Comparison of ENCODE assay signal across 13 cellular contexts in the genomic region with DNA sequence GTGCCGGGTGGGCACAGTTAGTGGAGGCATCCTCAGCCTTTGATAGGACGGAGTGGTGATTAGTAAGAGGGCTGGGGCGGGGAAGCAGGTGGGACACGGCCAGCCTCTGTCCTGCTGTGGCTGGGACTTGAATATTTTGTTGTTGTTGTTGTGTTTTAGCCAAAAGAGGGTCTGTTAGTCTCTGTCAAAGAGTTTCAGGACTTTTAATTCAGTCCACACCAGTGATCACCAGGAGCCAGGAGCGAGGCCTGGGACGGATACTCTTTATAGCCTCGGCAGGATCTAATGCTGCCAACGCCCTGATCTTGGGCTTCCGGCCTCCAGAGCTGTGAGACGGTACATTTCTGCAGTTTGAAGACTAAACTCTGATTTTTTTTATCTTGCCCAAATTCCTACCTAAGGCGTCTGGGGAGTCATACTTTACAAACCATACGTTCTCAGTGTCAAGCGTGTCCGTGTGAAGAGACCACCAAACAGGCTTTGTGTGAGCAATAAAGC. TPM values are rescaled to one million over a fixed set of nuclear protein-coding genes. Genes with fewer than 3 reads are reported as not detected.
DNase-seq lines count a peak whose midpoint lies in the region; ATAC-seq lines count a peak whose summit lies in the region.
"Had no signal": no experiment of that assay in that cellular context is flagged by ENCODE, and none has a peak within 500 bp of the region (broad histone marks: within the 10 kb centered on the region; RNA-seq: fewer than 3 reads in every experiment).

No MANE protein-coding gene starts in this region.

- H3K9me3 Mint-ChIP-seq in activated T-cell treated with anti-CD3 and anti-CD28 coated beads, Interleukin-2, amount 50 U/mL, for 72 hours, result no peaks in the 10 kb centered on the region

- H3K9me3 ChIP-seq in right cardiac atrium (ENCODE audit: control insufficient read depth, low read length) (no peaks in the 10 kb centered on the region), mesodermal cell (ENCODE audit: control insufficient read depth, low read length) (no peaks in the 10 kb centered on the region)
- H3K9me3 ChIP-seq: stomach had no signal

- no peaks in the 10 kb centered on the region for H3K27me3 Mint-ChIP-seq in activated T-cell treated with anti-CD3 and anti-CD28 coated beads, Interleukin-2, amount 50 U/mL, for 72 hours (ENCODE audit: low read depth)

- peaks cover 4 to 10% of the 10 kb centered on the region in 2 donors for H3K36me3 Mint-ChIP-seq in activated T-cell treated with anti-CD3 and anti-CD28 coated beads, Interleukin-2, amount 50 U/mL, for 72 hours (ENCODE audit: insufficient read depth in 2 of 2)

- peaks cover 2% of the 10 kb centered on the region for H3K4me1 ChIP-seq in right cardiac atrium (ENCODE audit: control insufficient read depth, insufficient read depth, low read length)
- H3K4me1 ChIP-seq in mesodermal cell (ENCODE audit: control insufficient read depth, insufficient read depth, low read length, poor library complexity, severe bottlenecking), result peaks cover 44% of the 10 kb centered on the region

- H3K27me3 ChIP-seq in right cardiac atrium (ENCODE audit: control insufficient read depth, insufficient read depth), result no peaks in the 10 kb centered on the region
- H3K27me3 ChIP-seq: stomach had no signal

- ATAC-seq in right cardiac atrium (no peak), Right ventricle myocardium superior (ENCODE audit: poor library complexity) (no peak)
- ATAC-seq in activated T-cell treated with anti-CD3 and anti-CD28 coated beads, Interleukin-2, amount 50 U/mL, for 72 hours (replicated peaks in 1 of 2), result no peak
- ATAC-seq: SK-N-SH treated with all-trans-retinoic acid at 6 μM for 48 hours had no signal

- H3K36me3 ChIP-seq in mesodermal cell (ENCODE audit: control insufficient read depth, insufficient read depth, low read length), result no peaks in the 10 kb centered on the region

- DNase-seq in right cardiac atrium (peak in 2 of 3 donors; percentile 57 to 64), Right ventricle myocardium superior (no peak), HPDE6-E6E7 (ENCODE audit: extremely low spot score) (no peak), DMS 273 treated with DMSO at 0.1 percent for 48 hours (lab: John Stamatoyannopoulos, UW) (no peak), DMS 273 (lab: John Stamatoyannopoulos, UW; ENCODE audit: unreplicated experiment) (no peak), HK-2 (ENCODE audit: unreplicated experiment) (no peak)
- no peak for DNase-seq in activated T-cell treated with anti-CD3 and anti-CD28 coated beads, Interleukin-2, amount 50 U/mL, for 72 hours
- DNase-seq: HCEC 1CT, MM.1S, occipital lobe, stomach had no signal

- H3K4me3 Mint-ChIP-seq in activated T-cell treated with anti-CD3 and anti-CD28 coated beads, Interleukin-2, amount 50 U/mL, for 72 hours, result peak overlapping the region; percentile 85 to 99

- H3K27ac Mint-ChIP-seq in activated T-cell treated with anti-CD3 and anti-CD28 coated beads, Interleukin-2, amount 50 U/mL, for 72 hours, result peak overlapping the region; percentile 96

- peaks cover 85% of the 10 kb centered on the region for H3K4me1 Mint-ChIP-seq in activated T-cell treated with anti-CD3 and anti-CD28 coated beads, Interleukin-2, amount 50 U/mL, for 72 hours (ENCODE audit: low read depth)

- intact Hi-C loops in right cardiac atrium (cut with DNase I) (loop anchor here in 1 of 4 donors (10.0 kb wide), 1 partner anchor 397 kb away; no protein-coding TSS in a partner anchor), Right ventricle myocardium superior (cut with DNase I) (no loop called here)

- WGBS in right cardiac atrium, result 71% methylated on average over 14 of the region's 14 CpGs
- whole genome bisulfite sequencing in mesodermal cell (ENCODE audit: insufficient coverage in 2 of 2), 2 experiments, result 75 to 77% methylated on average over 11 of the region's 14 CpGs

- H3K4me3 ChIP-seq in right cardiac atrium (ENCODE audit: low read length), result no peak overlapping the region
- no peak overlapping the region for H3K4me3 ChIP-seq in mesodermal cell (ENCODE audit: extremely low read depth, insufficient read depth, low read length, poor library complexity, severe bottlenecking)
- H3K4me3 ChIP-seq: stomach had no signal

- H3K27ac ChIP-seq in right cardiac atrium (ENCODE audit: low read length) (no peak overlapping the region), mesodermal cell (ENCODE audit: low read depth, low read length, severe bottlenecking) (peak overlapping the region; percentile 10)

RNA-seq across cellular contexts. Expression of a gene that starts 2.9 kb away (rescaled TPM):
- total RNA-seq in right cardiac atrium (10 to 100 TPM; 36.3 to 49.7 (median 43.9) TPM), Right ventricle myocardium superior (29.9 TPM)
- polyA plus RNA-seq in right cardiac atrium, result 28.7 TPM
- 100 to 1,000 TPM; 546 to 651 TPM for total RNA-seq in activated T-cell treated with anti-CD3 and anti-CD28 coated beads, Interleukin-2, amount 50 U/mL, for 72 hours
- 44.4 TPM for polyA plus RNA-seq in mesodermal cell (2013, experiment 1 of 2)
- polyA plus RNA-seq in mesodermal cell (2013, experiment 2 of 2), result 29.7 TPM

RNA-seq across cellular contexts. Expression of a gene that starts 37.5 kb away (rescaled TPM):
- total RNA-seq in right cardiac atrium, result 1 to 10 TPM; 5.3 to 7.8 (median 6.8) TPM
- polyA plus RNA-seq in right cardiac atrium, result 4.4 TPM
- total RNA-seq in Right ventricle myocardium superior, result 5.1 TPM
- total RNA-seq in activated T-cell treated with anti-CD3 and anti-CD28 coated beads, Interleukin-2, amount 50 U/mL, for 72 hours, result 10 to 100 TPM; 25.9 to 28.8 TPM
- 20.4 TPM for polyA plus RNA-seq in mesodermal cell (2013, experiment 1 of 2)
- polyA plus RNA-seq in mesodermal cell (2013, experiment 2 of 2), result 15.6 TPM

RNA-seq across cellular contexts. Expression of a gene that starts 37.6 kb away (rescaled TPM):
- total RNA-seq in right cardiac atrium (10 to 100 TPM; 16.6 to 23.4 (median 19.9) TPM), Right ventricle myocardium superior (13.4 TPM)
- 13.0 TPM for polyA plus RNA-seq in right cardiac atrium
- 10 to 100 TPM; 51.3 to 64.4 TPM for total RNA-seq in activated T-cell treated with anti-CD3 and anti-CD28 coated beads, Interleukin-2, amount 50 U/mL, for 72 hours
- 30.4 TPM for polyA plus RNA-seq in mesodermal cell (2013, experiment 1 of 2)
- polyA plus RNA-seq in mesodermal cell (2013, experiment 2 of 2), result 19.2 TPM

Comparison
In these comparisons a context has a peak if more than half of its experiments do, and no peak if none do; other contexts are left out.
1. DNase-seq: peak in right cardiac atrium (2 of 3); none in Right ventricle myocardium superior (single experiment), activated T-cell treated with anti-CD3 and anti-CD28 coated beads, Interleukin-2, amount 50 U/mL, for 72 hours (0 of 2), HPDE6-E6E7 (single experiment), DMS 273 treated with DMSO at 0.1 percent for 48 hours (single experiment), DMS 273 (single experiment) and HK-2 (single experiment).
2. RNA of a gene that starts 2.9 kb away (total RNA-seq): 546 to 651 TPM in activated T-cell treated with anti-CD3 and anti-CD28 coated beads, Interleukin-2, amount 50 U/mL, for 72 hours; 36.3 to 49.7 TPM in right cardiac atrium and 29.9 TPM in Right ventricle myocardium superior (single experiment); every median in the first group is over 10 times any median in the second.